In the genomic region with DNA sequence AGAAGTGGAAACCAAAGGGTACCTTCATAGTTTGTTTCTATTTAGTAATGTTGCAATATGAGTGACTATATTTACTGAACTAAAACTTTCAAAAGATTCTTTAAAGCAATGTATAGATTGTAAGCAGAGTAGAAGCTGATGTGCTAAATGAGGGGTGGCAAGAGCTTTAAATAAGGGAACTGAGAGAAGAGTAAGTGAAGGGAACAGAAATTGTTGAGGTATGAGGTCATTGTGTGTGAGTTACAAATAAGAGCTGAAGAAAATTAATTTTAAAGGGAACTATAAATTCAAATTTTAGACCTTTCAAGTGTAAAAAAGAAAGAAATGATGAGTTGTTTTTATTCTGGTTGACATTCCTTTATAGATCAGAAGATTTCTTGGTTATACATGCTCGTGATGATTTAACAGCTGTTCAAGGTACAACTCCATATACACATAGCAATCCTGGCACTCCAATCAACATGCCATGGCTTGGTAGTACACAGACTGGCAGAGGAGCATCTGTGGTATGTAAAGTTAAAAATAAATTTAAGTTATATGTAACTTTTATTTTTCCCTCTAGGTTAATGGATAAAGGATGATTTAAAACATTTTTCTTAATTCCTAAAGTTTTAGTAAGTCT, we compare ENCODE assay signal across 13 cellular contexts.
DNase-seq lines count a peak whose midpoint lies in the region; ATAC-seq, FAIRE-seq and TF ChIP-seq lines count a peak whose summit lies in the region.
"Had no signal": no experiment of that assay in that cellular context is flagged by ENCODE, and none has a peak within 500 bp of the region (broad histone marks: within the 10 kb centered on the region; RNA-seq: fewer than 3 reads in every experiment).

No MANE protein-coding gene starts in this region.

- POLR2A ChIA-PET in activated B cell treated with CpG ODN at 0.5 μM for 24 hours (lab: Charles Lee) = interaction anchor here (0.5 to 1.5 kb wide), 8 partner anchors 12 to 232 kb away, joined by 3 to 5 read pairs (median 3); a partner anchor contains a TSS
- POLR2A ChIA-PET in naive thymus-derived CD8-positive, alpha-beta T cell (lab: Charles Lee) = no interaction called here

- intact Hi-C loops in activated B cell treated with CpG ODN at 0.5 μM for 24 hours (cut with micrococcal nuclease) = loop anchor here (1.0 to 2.0 kb wide), 5 partner anchors 30 to 232 kb away; a partner anchor contains a TSS

- CTCF ChIA-PET in activated B cell treated with CpG ODN at 0.5 μM for 24 hours (lab: Charles Lee) = interaction anchor here (0.9 to 2.8 kb wide), 7 partner anchors 19 to 232 kb away, joined by 3 to 20 read pairs (median 4); a partner anchor contains a TSS

- DNase-seq in GM18507 (ENCODE audit: extremely low spot score, insufficient read length, low read depth) (peak; percentile 4), activated B cell treated with CpG ODN at 0.5 μM for 24 hours (no peak), activated gamma-delta T cell (lab: John Stamatoyannopoulos, UW) (no peak), amniotic stem cell (lab: John Stamatoyannopoulos, UW) (no peak)
- no peak for DNase-seq in naive thymus-derived CD8-positive, alpha-beta T cell
- no peak for DNase-seq in stimulated activated naive CD4-positive, alpha-beta T cell (lab: John Stamatoyannopoulos, UW)
- DNase-seq: heart right ventricle had no signal

- FAIRE-seq in GM18507 (lab: Jason Lieb, UNC) = no peak
- FAIRE-seq: colon, TTC549 had no signal

- no peaks in the 10 kb centered on the region for H3K9me3 Mint-ChIP-seq in activated B cell treated with CpG ODN at 0.5 μM for 24 hours
- no peaks in the 10 kb centered on the region for H3K9me3 Mint-ChIP-seq in naive thymus-derived CD8-positive, alpha-beta T cell
- H3K9me3 Mint-ChIP-seq: GM23338, mesothelial cell of epicardium had no signal

- ATAC-seq in GM21447 (IDR thresholded peaks at IDR 0.05; ENCODE audit: unreplicated experiment) (peak; percentile 97), HG03135 (IDR thresholded peaks at IDR 0.05; ENCODE audit: unreplicated experiment) (peak; percentile 76), activated B cell treated with CpG ODN at 0.5 μM for 24 hours (ENCODE audit: low read depth) (peak; percentile 97)
- no peak for ATAC-seq in naive thymus-derived CD8-positive, alpha-beta T cell
- ATAC-seq: GM23338, heart right ventricle had no signal

- peak overlapping the region; percentile 4 for H3K4me3 Mint-ChIP-seq in activated B cell treated with CpG ODN at 0.5 μM for 24 hours
- H3K4me3 Mint-ChIP-seq in naive thymus-derived CD8-positive, alpha-beta T cell = no peak overlapping the region
- H3K4me3 Mint-ChIP-seq: GM23338, mesothelial cell of epicardium had no signal

- no peaks in the 10 kb centered on the region for H3K27me3 Mint-ChIP-seq in activated B cell treated with CpG ODN at 0.5 μM for 24 hours
- no peaks in the 10 kb centered on the region for H3K27me3 Mint-ChIP-seq in naive thymus-derived CD8-positive, alpha-beta T cell

- peaks cover 25% of the 10 kb centered on the region for H3K4me1 Mint-ChIP-seq in activated B cell treated with CpG ODN at 0.5 μM for 24 hours
- H3K4me1 Mint-ChIP-seq in naive thymus-derived CD8-positive, alpha-beta T cell = peaks cover 0 to 12% (median 0%) of the 10 kb centered on the region in 4 donors
- H3K4me1 Mint-ChIP-seq: GM23338 had no signal

- no peak for TF ChIP-seq CTCF in activated B cell treated with CpG ODN at 0.5 μM for 24 hours (IDR thresholded peaks at IDR 0.05)

- peak overlapping the region; percentile 47 for H3K27ac Mint-ChIP-seq in activated B cell treated with CpG ODN at 0.5 μM for 24 hours
- H3K27ac Mint-ChIP-seq in naive thymus-derived CD8-positive, alpha-beta T cell = peak overlapping the region in 2 of 10 donors; percentile 4 to 25
- H3K27ac Mint-ChIP-seq: GM23338, mesothelial cell of epicardium had no signal

- H3K36me3 Mint-ChIP-seq in activated B cell treated with CpG ODN at 0.5 μM for 24 hours (ENCODE audit: low read depth) = peaks cover 42% of the 10 kb centered on the region
- peaks cover 6 to 43% (median 12%) of the 10 kb centered on the region in 3 donors for H3K36me3 Mint-ChIP-seq in naive thymus-derived CD8-positive, alpha-beta T cell

Comparison
In these comparisons a context has a peak if more than half of its experiments do, and no peak if none do; other contexts are left out.
1. ATAC-seq: peak in GM21447 (single experiment), HG03135 (single experiment) and activated B cell treated with CpG ODN at 0.5 μM for 24 hours (single experiment); none in naive thymus-derived CD8-positive, alpha-beta T cell (0 of 2).